ENCODE assay signal across 8 cellular contexts in genomic region chr14:69129264-69129880, GRCh38. TPM values are rescaled to one million over a fixed set of nuclear protein-coding genes. Genes with fewer than 3 reads are reported as not detected.
A peak's percentile ranks its signal among the peaks of the same experiment; 100 is the strongest.
DNase-seq lines count a peak whose midpoint lies in the region; ATAC-seq and TF ChIP-seq lines count a peak whose summit lies in the region.

No MANE protein-coding gene starts in this region.

- TF ChIP-seq CTCF in DND-41 (IDR thresholded peaks at IDR 0.05; ENCODE audit: borderline replicate concordance, extremely low read depth, low read length, poor library complexity, severe bottlenecking): peak; percentile 97
- TF ChIP-seq CTCF in lower lobe of right lung (IDR thresholded peaks at IDR 0.05): peak; percentile 88

- H3K27me3 ChIP-seq in DND-41 (ENCODE audit: insufficient read depth, low read length, poor library complexity) (no peaks in the 10 kb centered on the region), lower lobe of right lung (ENCODE audit: low read depth) (no peaks in the 10 kb centered on the region)

- H3K9me3 ChIP-seq in DND-41 (ENCODE audit: insufficient read depth, low read length, severe bottlenecking): no peaks in the 10 kb centered on the region
- H3K9me3 ChIP-seq in lower lobe of right lung: no peaks in the 10 kb centered on the region

- H3K4me1 ChIP-seq in DND-41 (ENCODE audit: insufficient read depth, low read length) (peaks cover 4% of the 10 kb centered on the region; the same call in 1 of the 2 replicates), lower lobe of right lung (peaks cover 60% of the 10 kb centered on the region)

- no peak overlapping the region for H3K4me3 ChIP-seq in DND-41 (ENCODE audit: low read depth in 1 of 2, low read length in 2 of 2)
- H3K4me3 ChIP-seq in lower lobe of right lung: no peak overlapping the region

- ATAC-seq in DND-41 (ENCODE audit: insufficient read depth, low read depth) (peak; percentile 95), HG03439 (IDR thresholded peaks at IDR 0.05; ENCODE audit: unreplicated experiment) (peak; percentile 68), lower lobe of right lung (peak; percentile 82 to 91), HG03025 (IDR thresholded peaks at IDR 0.05; ENCODE audit: low FRiP score, unreplicated experiment) (no peak)

- peaks cover 21% of the 10 kb centered on the region for H4K20me1 ChIP-seq in DND-41 (ENCODE audit: insufficient read depth, low read length)

- peaks cover 40% of the 10 kb centered on the region for H3K79me2 ChIP-seq in DND-41 (ENCODE audit: insufficient read depth, low read length)

- H3K36me3 ChIP-seq in DND-41 (ENCODE audit: insufficient read depth, low read length) (no peaks in the 10 kb centered on the region), lower lobe of right lung (no peaks in the 10 kb centered on the region)

- no peak overlapping the region for H3K4me2 ChIP-seq in DND-41 (ENCODE audit: insufficient read depth, low read length)

- H2AFZ ChIP-seq in DND-41 (ENCODE audit: low read depth, low read length): no peak overlapping the region

- intact Hi-C loops in lower lobe of right lung (cut with DNase I): no loop called here

- no peak overlapping the region for H3K27ac ChIP-seq in DND-41 (ENCODE audit: low read length)
- H3K27ac ChIP-seq in lower lobe of right lung: peak overlapping the region; percentile 31

- peak; percentile 73 for DNase-seq in DND-41
- peak; percentile 74 for DNase-seq in NCI-H748 (lab: John Stamatoyannopoulos, UW; ENCODE audit: unreplicated experiment)
- peak; percentile 64 to 66 for DNase-seq in activated CD4-positive, alpha-beta T cell treated with anti-CD3 and anti-CD28 coated beads, Interleukin-2, amount 50 U/mL, for 4 hours
- DNase-seq in ecto neural progenitor cell (ENCODE audit: low spot score): peak; percentile 73
- DNase-seq in lower lobe of right lung: peak; percentile 72
- peak; percentile 56 to 64 (median 59) for DNase-seq in stimulated activated CD4-positive, alpha-beta T cell treated with anti-CD3 and anti-CD28 coated beads, TNF-alpha, amount 100 ng/mL, for 24 hours (ENCODE audit: low read depth in 3 of 3)

- H3K9ac ChIP-seq in DND-41 (ENCODE audit: low read depth, low read length): no peak overlapping the region

RNA-seq across cellular contexts. Expression of gene DCAF5, which starts 23.5 kb away (rescaled TPM):
- total RNA-seq in lower lobe of right lung: 54.5 TPM
